Comparison of ENCODE assay signal across 1 cellular context in the genomic region with DNA sequence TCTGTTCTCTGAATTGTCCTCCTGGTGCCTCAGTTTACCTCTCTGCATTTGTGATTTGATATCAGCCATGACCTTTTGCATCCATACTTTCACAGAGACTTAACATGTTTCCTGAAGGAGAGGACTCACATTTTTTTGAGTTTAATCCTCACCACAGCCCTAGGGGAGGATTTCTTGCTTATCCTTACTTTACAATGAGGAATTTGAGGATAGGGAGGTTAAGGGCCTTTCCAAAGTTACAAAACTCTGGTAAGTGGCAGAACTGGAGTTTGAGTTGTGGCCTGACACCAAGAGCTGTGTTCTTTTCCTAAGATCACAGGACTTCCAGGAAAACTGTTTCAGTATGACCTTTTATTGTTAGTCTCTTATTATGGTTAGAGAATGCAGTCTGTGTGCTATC.
TF ChIP-seq lines count a peak whose summit lies in the region.

No MANE protein-coding gene starts in this region.

TF ChIP-seq in WTC11, 78 proteins besides CTCF, POLR2A, EP300 and RAD21 (continued from another document):
- TF ChIP-seq HMGXB4 (CRISPR knock-in tag; IDR thresholded peaks at IDR 0.05) (no peak), E2F1 (CRISPR knock-in tag; IDR thresholded peaks at IDR 0.05) (no peak), MYBL2 (CRISPR knock-in tag; IDR thresholded peaks at IDR 0.05) (no peak)
